10 cellular contexts compared by ENCODE assay signal in genomic region chr12:11555743-11556625, GRCh38.
DNase-seq lines count a peak whose midpoint lies in the region; ATAC-seq and TF ChIP-seq lines count a peak whose summit lies in the region.
"Had no signal": no experiment of that assay in that cellular context is flagged by ENCODE, and none has a peak within 500 bp of the region (broad histone marks: within the 10 kb centered on the region; RNA-seq: fewer than 3 reads in every experiment).

No MANE protein-coding gene starts in this region.

- H3K27ac ChIP-seq in left ventricle myocardium inferior (replicated peaks) (no peak overlapping the region), tibial artery (peak overlapping the region; percentile 86 to 89)
- H3K27ac ChIP-seq: gastrocnemius medialis had no signal

- H3K4me3 ChIP-seq in left ventricle myocardium inferior (peak overlapping the region; percentile 38), tibial artery (peak overlapping the region; percentile 50 to 55)

- peaks cover 6% of the 10 kb centered on the region for H3K27me3 Mint-ChIP-seq in activated T-cell treated with anti-CD3 and anti-CD28 coated beads, Interleukin-2, amount 50 U/mL, for 72 hours (ENCODE audit: low read depth)

- no peaks in the 10 kb centered on the region for H3K36me3 ChIP-seq in left ventricle myocardium inferior
- H3K36me3 ChIP-seq in tibial artery, result no peaks in the 10 kb centered on the region
- H3K36me3 ChIP-seq: gastrocnemius medialis had no signal

- peaks cover 35% of the 10 kb centered on the region for H3K4me1 Mint-ChIP-seq in activated T-cell treated with anti-CD3 and anti-CD28 coated beads, Interleukin-2, amount 50 U/mL, for 72 hours (ENCODE audit: low read depth)

- H3K4me3 Mint-ChIP-seq in activated T-cell treated with anti-CD3 and anti-CD28 coated beads, Interleukin-2, amount 50 U/mL, for 72 hours, result peak overlapping the region; percentile 74 to 77

- H3K4me1 ChIP-seq in left ventricle myocardium inferior, result peaks cover 9% of the 10 kb centered on the region
- H3K4me1 ChIP-seq in tibial artery, result peaks cover 0 to 26% (median 12%) of the 10 kb centered on the region in 4 donors
- H3K4me1 ChIP-seq: gastrocnemius medialis had no signal

- no peaks in the 10 kb centered on the region for H3K9me3 ChIP-seq in left ventricle myocardium inferior (replicated peaks)
- no peaks in the 10 kb centered on the region for H3K9me3 ChIP-seq in tibial artery
- H3K9me3 ChIP-seq: gastrocnemius medialis had no signal

- intact Hi-C loops in left ventricle myocardium inferior (cut with micrococcal nuclease), result no loop called here
- intact Hi-C loops in tibial artery (cut with DNase I; ENCODE audit: low total_unique reads), result loop anchor here (10.0 kb wide), 2 partner anchors 479 to 1359 kb away; no protein-coding TSS in a partner anchor

- H3K27me3 ChIP-seq in left ventricle myocardium inferior (ENCODE audit: low read depth) (peaks cover 17% of the 10 kb centered on the region), tibial artery (no peaks in the 10 kb centered on the region)
- H3K27me3 ChIP-seq: gastrocnemius medialis had no signal

- H3K9me3 Mint-ChIP-seq in activated T-cell treated with anti-CD3 and anti-CD28 coated beads, Interleukin-2, amount 50 U/mL, for 72 hours, result no peaks in the 10 kb centered on the region

- DNase-seq in activated T-cell treated with anti-CD3 and anti-CD28 coated beads, Interleukin-2, amount 50 U/mL, for 72 hours, result peak; percentile 26 to 34
- DNase-seq in activated T-cell treated with anti-CD3 and anti-CD28 coated beads, Interleukin-2, amount 50 U/mL, for 48 hours, result no peak
- DNase-seq in T-helper 22 cell (ENCODE audit: low read depth), result peak; percentile 3
- no peak for DNase-seq in left ventricle myocardium inferior
- DNase-seq in tibial artery, result no peak
- DNase-seq in NCI-H1436 (lab: John Stamatoyannopoulos, UW), result no peak
- no peak for DNase-seq in activated CD4-positive, CD25-positive, alpha-beta regulatory T cell (lab: John Stamatoyannopoulos, UW)
- DNase-seq: gastrocnemius medialis, NCI-H1930 had no signal

- TF ChIP-seq CTCF in left ventricle myocardium inferior (IDR thresholded peaks at IDR 0.05; ENCODE audit: borderline replicate concordance) (no peak), tibial artery (IDR thresholded peaks at IDR 0.05) (no peak)

- no peaks in the 10 kb centered on the region for H3K36me3 Mint-ChIP-seq in activated T-cell treated with anti-CD3 and anti-CD28 coated beads, Interleukin-2, amount 50 U/mL, for 72 hours (ENCODE audit: insufficient read depth in 2 of 2)

- peak; percentile 69 to 82 for ATAC-seq in activated T-cell treated with anti-CD3 and anti-CD28 coated beads, Interleukin-2, amount 50 U/mL, for 72 hours (replicated peaks in 1 of 2)
- no peak for ATAC-seq in GM19324 (IDR thresholded peaks at IDR 0.05; ENCODE audit: low FRiP score, unreplicated experiment)
- ATAC-seq: gastrocnemius medialis had no signal

- H3K27ac Mint-ChIP-seq in activated T-cell treated with anti-CD3 and anti-CD28 coated beads, Interleukin-2, amount 50 U/mL, for 72 hours, result peak overlapping the region; percentile 81

Comparison
In these comparisons a context has a peak if more than half of its experiments do, and no peak if none do; other contexts are left out.
1. DNase-seq: peak in activated T-cell treated with anti-CD3 and anti-CD28 coated beads, Interleukin-2, amount 50 U/mL, for 72 hours (2 of 2) and T-helper 22 cell (single experiment); none in activated T-cell treated with anti-CD3 and anti-CD28 coated beads, Interleukin-2, amount 50 U/mL, for 48 hours (0 of 2), left ventricle myocardium inferior (single experiment), tibial artery (0 of 2), NCI-H1436 (single experiment) and activated CD4-positive, CD25-positive, alpha-beta regulatory T cell (0 of 4).